Comparison of ENCODE assay signal across 1 cellular context in genomic region chr12:89708793-89709156, GRCh38.
TF ChIP-seq lines count a peak whose summit lies in the region.

TSS of gene ATP2B1 (minus strand) at chr12:89708838. CDS start at chr12:89655886, 52,952 bp downstream.

TF ChIP-seq in HCT116, 20 proteins besides CTCF, POLR2A, EP300 and RAD21 (continued from another document):
- TF ChIP-seq CEBPB (IDR thresholded peaks at IDR 0.05; ENCODE audit: low read depth), result no peak
- TF ChIP-seq POLR2AphosphoS5 (IDR thresholded peaks at IDR 0.05; ENCODE audit: low read depth, low read length), result peak; percentile 90
- peak; percentile 75; the same call in 1 of the 2 replicates for TF ChIP-seq SIN3A (IDR thresholded peaks at IDR 0.05; ENCODE audit: low read depth)
- no peak for TF ChIP-seq ATF3 (IDR thresholded peaks at IDR 0.05)
- TF ChIP-seq ELF1 (IDR thresholded peaks at IDR 0.05; ENCODE audit: borderline replicate concordance, low read depth), result no peak
- TF ChIP-seq, protein P1, sequence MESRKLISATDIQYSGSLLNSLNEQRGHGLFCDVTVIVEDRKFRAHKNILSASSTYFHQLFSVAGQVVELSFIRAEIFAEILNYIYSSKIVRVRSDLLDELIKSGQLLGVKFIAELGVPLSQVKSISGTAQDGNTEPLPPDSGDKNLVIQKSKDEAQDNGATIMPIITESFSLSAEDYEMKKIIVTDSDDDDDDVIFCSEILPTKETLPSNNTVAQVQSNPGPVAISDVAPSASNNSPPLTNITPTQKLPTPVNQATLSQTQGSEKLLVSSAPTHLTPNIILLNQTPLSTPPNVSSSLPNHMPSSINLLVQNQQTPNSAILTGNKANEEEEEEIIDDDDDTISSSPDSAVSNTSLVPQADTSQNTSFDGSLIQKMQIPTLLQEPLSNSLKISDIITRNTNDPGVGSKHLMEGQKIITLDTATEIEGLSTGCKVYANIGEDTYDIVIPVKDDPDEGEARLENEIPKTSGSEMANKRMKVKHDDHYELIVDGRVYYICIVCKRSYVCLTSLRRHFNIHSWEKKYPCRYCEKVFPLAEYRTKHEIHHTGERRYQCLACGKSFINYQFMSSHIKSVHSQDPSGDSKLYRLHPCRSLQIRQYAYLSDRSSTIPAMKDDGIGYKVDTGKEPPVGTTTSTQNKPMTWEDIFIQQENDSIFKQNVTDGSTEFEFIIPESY (IDR thresholded peaks at IDR 0.05; ENCODE audit: extremely low read depth, insufficient replicate concordance, low read length), result peak; percentile 18
- no peak for TF ChIP-seq SRF (IDR thresholded peaks at IDR 0.05; ENCODE audit: low read depth)
- TF ChIP-seq ZFX (IDR thresholded peaks at IDR 0.05), result peak; percentile 33; the same call in 1 of the 2 replicates
- 0 out of 2 replicates have a peak, but pooled peaks have one; percentile 16 for TF ChIP-seq SP1 (IDR thresholded peaks at IDR 0.05; ENCODE audit: low read depth)
